Comparison of ENCODE assay signal across 7 cellular contexts in genomic region chr1:246647113-246647512, GRCh38.
DNase-seq lines count a peak whose midpoint lies in the region; ATAC-seq, FAIRE-seq and TF ChIP-seq lines count a peak whose summit lies in the region.

No MANE protein-coding gene starts in this region.

- TF ChIP-seq CTCF in K562 (IDR thresholded peaks at IDR 0.05 in 2 of 3, conservative IDR thresholded peaks at IDR 0.05 in 1 of 3; ENCODE audit: insufficient read depth in 2 of 3, low read depth in 1 of 3, low read length in 3 of 3): peak; percentile 57 to 65 (median 62)
- peak in 2 of 3 experiments; percentile 30 to 35 for TF ChIP-seq CTCF in testis (IDR thresholded peaks at IDR 0.05)

- intact Hi-C loops in K562 (cut with micrococcal nuclease): loop anchor here (5.0 kb wide), 1 partner anchor 80 kb away; the partner anchor contains the start of genes CNST and TFB2M
- intact Hi-C loops in testis (cut with DNase I; ENCODE audit: low total_unique reads): no loop called here
- intact Hi-C loops in activated T-helper 2 cell treated with anti-CD3 and anti-CD28 coated beads, Interferon-gamma antibody, Interleukin-2, Interleukin-4, amounts not matched to agents 10 μg/mL and 5 μg/mL and 100 μg/mL, durations not matched to agents 14 hours and 24 hours and 36 hours (cut with micrococcal nuclease): no loop called here

- no peaks in the 10 kb centered on the region for H3K27me3 Mint-ChIP-seq in activated T-helper 2 cell treated with anti-CD3 and anti-CD28 coated beads, Interferon-gamma antibody, Interleukin-2, Interleukin-4, amounts not matched to agents 10 μg/mL and 5 μg/mL and 100 μg/mL, durations not matched to agents 14 hours and 24 hours and 36 hours (ENCODE audit: low read depth)

- H3K36me3 ChIP-seq in K562 (ENCODE audit: control insufficient read depth, insufficient read depth, low read length) (peaks cover 76% of the 10 kb centered on the region), testis (ENCODE audit: low read depth, missing control alignments) (no peaks in the 10 kb centered on the region)

- no peak overlapping the region for H3K4me3 Mint-ChIP-seq in activated T-helper 2 cell treated with anti-CD3 and anti-CD28 coated beads, Interferon-gamma antibody, Interleukin-2, Interleukin-4, amounts not matched to agents 10 μg/mL and 5 μg/mL and 100 μg/mL, durations not matched to agents 14 hours and 24 hours and 36 hours (ENCODE audit: low read depth)

- no peaks in the 10 kb centered on the region for H3K27me3 ChIP-seq in K562 (ENCODE audit: control insufficient read depth in 2 of 2, insufficient read depth in 2 of 2, low read length in 2 of 2)
- no peaks in the 10 kb centered on the region for H3K27me3 ChIP-seq in testis

- H3K9me3 Mint-ChIP-seq in activated T-helper 2 cell treated with anti-CD3 and anti-CD28 coated beads, Interferon-gamma antibody, Interleukin-2, Interleukin-4, amounts not matched to agents 10 μg/mL and 5 μg/mL and 100 μg/mL, durations not matched to agents 14 hours and 24 hours and 36 hours: peaks cover 5% of the 10 kb centered on the region

- H2AFZ ChIP-seq in K562 (ENCODE audit: low read depth, low read length): no peak overlapping the region

- TF ChIP-seq RAD21 in K562 (CRISPR knock-in tag; conservative IDR thresholded peaks at IDR 0.05 in 1 of 2, IDR thresholded peaks at IDR 0.05 in 1 of 2): peak in 1 of 2 experiments; percentile 39; a peak in 1 of 4 replicates

- TF ChIP-seq EP300 in K562 (IDR thresholded peaks at IDR 0.05; ENCODE audit: low read length): no peak

- peaks cover 2% of the 10 kb centered on the region for H3K4me1 Mint-ChIP-seq in activated T-helper 2 cell treated with anti-CD3 and anti-CD28 coated beads, Interferon-gamma antibody, Interleukin-2, Interleukin-4, amounts not matched to agents 10 μg/mL and 5 μg/mL and 100 μg/mL, durations not matched to agents 14 hours and 24 hours and 36 hours (ENCODE audit: low read depth)

- no peak for FAIRE-seq in K562 (lab: Jason Lieb, UNC)

- peaks cover 45% of the 10 kb centered on the region for H3K36me3 Mint-ChIP-seq in activated T-helper 2 cell treated with anti-CD3 and anti-CD28 coated beads, Interferon-gamma antibody, Interleukin-2, Interleukin-4, amounts not matched to agents 10 μg/mL and 5 μg/mL and 100 μg/mL, durations not matched to agents 14 hours and 24 hours and 36 hours (ENCODE audit: low read depth)

- peak; percentile 95 for ATAC-seq in K562

- H3K79me2 ChIP-seq in K562 (ENCODE audit: control insufficient read depth, insufficient read depth, low read length): peaks cover 37% of the 10 kb centered on the region

- H3K27ac ChIP-seq in K562 (ENCODE audit: extremely low read depth, low read depth, low read length): no peak overlapping the region
- no peak overlapping the region for H3K27ac ChIP-seq in testis

- no peaks in the 10 kb centered on the region for H3K9me3 ChIP-seq in K562 (replicated peaks; ENCODE audit: control insufficient read depth, insufficient read depth, low read depth, low read length)
- H3K9me3 ChIP-seq in testis: no peaks in the 10 kb centered on the region

- no peak overlapping the region for H3K27ac Mint-ChIP-seq in activated T-helper 2 cell treated with anti-CD3 and anti-CD28 coated beads, Interferon-gamma antibody, Interleukin-2, Interleukin-4, amounts not matched to agents 10 μg/mL and 5 μg/mL and 100 μg/mL, durations not matched to agents 14 hours and 24 hours and 36 hours

- CTCF ChIA-PET in K562 (lab: Yijun Ruan, JAX; ENCODE audit: low intra/inter-chr PET ratio): no interaction called here

- no peak for TF ChIP-seq POLR2A in K562 (conservative IDR thresholded peaks at IDR 0.05)
- TF ChIP-seq POLR2A in testis (IDR thresholded peaks at IDR 0.05): no peak

- peak overlapping the region in 1 of 2 experiments; percentile 23; a peak in 1 of 4 replicates for H3K9ac ChIP-seq in K562 (ENCODE audit: insufficient read depth in 1 of 2, low read depth in 2 of 2, low read length in 2 of 2)

- WGBS in K562 (ENCODE audit: insufficient coverage, low coverage, missing lambda C conversion rate): 75% methylated on average over 10 of the region's 10 CpGs
- 45 to 53% methylated on average over 9 to 10 of the region's 10 CpGs for WGBS in testis, 2 donors

- no peaks in the 10 kb centered on the region for H4K20me1 ChIP-seq in K562 (replicated peaks; ENCODE audit: control insufficient read depth, insufficient read depth, low read length)

- H3K4me2 ChIP-seq in K562 (ENCODE audit: insufficient read depth, low read length): no peak overlapping the region

- H3K9me1 ChIP-seq in K562 (ENCODE audit: control insufficient read depth, insufficient read depth, low read length): no peaks in the 10 kb centered on the region

- no peaks in the 10 kb centered on the region; a peak in 1 of 5 replicates for H3K4me1 ChIP-seq in K562 (replicated peaks in 1 of 2; ENCODE audit: control insufficient read depth in 2 of 2, insufficient read depth in 2 of 2, low read length in 2 of 2)
- H3K4me1 ChIP-seq in testis: no peaks in the 10 kb centered on the region

- DNase-seq in LHCN-M2 (ENCODE audit: low read depth): peak; percentile 80
- DNase-seq in K562 (ENCODE audit: extremely low read depth in 1 of 4, low spot score in 3 of 4): peak; percentile 33 to 55 (median 48)
- peak; percentile 71 for DNase-seq in iris pigment epithelial cell (ENCODE audit: low read depth)
- peak; percentile 51 for DNase-seq in testis
- DNase-seq in activated T-helper 2 cell treated with anti-CD3 and anti-CD28 coated beads, Interferon-gamma antibody, Interleukin-2, Interleukin-4, amounts not matched to agents 10 μg/mL and 5 μg/mL and 100 μg/mL, durations not matched to agents 14 hours and 24 hours and 36 hours (ENCODE audit: low spot score): no peak
- no peak for DNase-seq in AML-193 (lab: John Stamatoyannopoulos, UW)
- no peak for DNase-seq in central memory CD4-positive, alpha-beta T cell

- BruUV-seq in K562 (replicated peaks; lab: Mats Ljungman, UMichigan): no TSS peak

- H3K4me3 ChIP-seq in K562 (no peak overlapping the region), testis (no peak overlapping the region)

- in situ Hi-C loops in K562 (cut with MboI): no loop called here

- POLR2A ChIA-PET in K562 (lab: Yijun Ruan, JAX): interaction anchor here (0.6 to 1.0 kb wide), 3 partner anchors 12 to 1994 kb away, joined by 3 to 5 read pairs (median 3); no protein-coding TSS in a partner anchor

TF ChIP-seq in K562, 482 proteins besides CTCF, POLR2A, EP300 and RAD21 (continues in another document):
- TF ChIP-seq SMARCA4 (IDR thresholded peaks at IDR 0.05): 0 out of 2 replicates have a peak, but pooled peaks have one; percentile 21
- TF ChIP-seq TEAD1 (CRISPR knock-in tag; IDR thresholded peaks at IDR 0.05): no peak
- TF ChIP-seq KLF16 (IDR thresholded peaks at IDR 0.05): no peak
- TF ChIP-seq, protein P1, sequence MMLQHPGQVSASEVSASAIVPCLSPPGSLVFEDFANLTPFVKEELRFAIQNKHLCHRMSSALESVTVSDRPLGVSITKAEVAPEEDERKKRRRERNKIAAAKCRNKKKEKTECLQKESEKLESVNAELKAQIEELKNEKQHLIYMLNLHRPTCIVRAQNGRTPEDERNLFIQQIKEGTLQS (IDR thresholded peaks at IDR 0.05): 0 out of 2 replicates have a peak, but pooled peaks have one; percentile 10
- TF ChIP-seq, protein P1 (CRISPR knock-in tag; conservative IDR thresholded peaks at IDR 0.05): no peak
- TF ChIP-seq CC2D1A (IDR thresholded peaks at IDR 0.05): 0 out of 2 replicates have a peak, but pooled peaks have one; percentile 27
- TF ChIP-seq, protein P2, sequence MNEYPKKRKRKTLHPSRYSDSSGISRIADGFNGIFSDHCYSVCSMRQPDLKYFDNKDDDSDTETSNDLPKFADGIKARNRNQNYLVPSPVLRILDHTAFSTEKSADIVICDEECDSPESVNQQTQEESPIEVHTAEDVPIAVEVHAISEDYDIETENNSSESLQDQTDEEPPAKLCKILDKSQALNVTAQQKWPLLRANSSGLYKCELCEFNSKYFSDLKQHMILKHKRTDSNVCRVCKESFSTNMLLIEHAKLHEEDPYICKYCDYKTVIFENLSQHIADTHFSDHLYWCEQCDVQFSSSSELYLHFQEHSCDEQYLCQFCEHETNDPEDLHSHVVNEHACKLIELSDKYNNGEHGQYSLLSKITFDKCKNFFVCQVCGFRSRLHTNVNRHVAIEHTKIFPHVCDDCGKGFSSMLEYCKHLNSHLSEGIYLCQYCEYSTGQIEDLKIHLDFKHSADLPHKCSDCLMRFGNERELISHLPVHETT (CRISPR knock-in tag; conservative IDR thresholded peaks at IDR 0.05 in 1 of 2, IDR thresholded peaks at IDR 0.05 in 1 of 2): no peak
- no peak for TF ChIP-seq KAT2B (IDR thresholded peaks at IDR 0.05; ENCODE audit: low read depth, low read length)
- 0 out of 2 replicates have a peak, but pooled peaks have one; percentile 13 for TF ChIP-seq CREM (IDR thresholded peaks at IDR 0.05; ENCODE audit: low read depth)
- no peak for TF ChIP-seq PHB (CRISPR knock-in tag; IDR thresholded peaks at IDR 0.05)
- TF ChIP-seq TBP (optimal IDR thresholded peaks at IDR 0.05; ENCODE audit: low read depth, low read length): no peak
- TF ChIP-seq, protein P3, sequence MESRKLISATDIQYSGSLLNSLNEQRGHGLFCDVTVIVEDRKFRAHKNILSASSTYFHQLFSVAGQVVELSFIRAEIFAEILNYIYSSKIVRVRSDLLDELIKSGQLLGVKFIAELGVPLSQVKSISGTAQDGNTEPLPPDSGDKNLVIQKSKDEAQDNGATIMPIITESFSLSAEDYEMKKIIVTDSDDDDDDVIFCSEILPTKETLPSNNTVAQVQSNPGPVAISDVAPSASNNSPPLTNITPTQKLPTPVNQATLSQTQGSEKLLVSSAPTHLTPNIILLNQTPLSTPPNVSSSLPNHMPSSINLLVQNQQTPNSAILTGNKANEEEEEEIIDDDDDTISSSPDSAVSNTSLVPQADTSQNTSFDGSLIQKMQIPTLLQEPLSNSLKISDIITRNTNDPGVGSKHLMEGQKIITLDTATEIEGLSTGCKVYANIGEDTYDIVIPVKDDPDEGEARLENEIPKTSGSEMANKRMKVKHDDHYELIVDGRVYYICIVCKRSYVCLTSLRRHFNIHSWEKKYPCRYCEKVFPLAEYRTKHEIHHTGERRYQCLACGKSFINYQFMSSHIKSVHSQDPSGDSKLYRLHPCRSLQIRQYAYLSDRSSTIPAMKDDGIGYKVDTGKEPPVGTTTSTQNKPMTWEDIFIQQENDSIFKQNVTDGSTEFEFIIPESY (CRISPR knock-in tag; IDR thresholded peaks at IDR 0.05): peak; percentile 100

Comparison
In these comparisons a context has a peak if more than half of its experiments do, and no peak if none do; other contexts are left out.
1. DNase-seq: peak in LHCN-M2 (single experiment), K562 (4 of 4), iris pigment epithelial cell (single experiment) and testis (single experiment); none in activated T-helper 2 cell treated with anti-CD3 and anti-CD28 coated beads, Interferon-gamma antibody, Interleukin-2, Interleukin-4, amounts not matched to agents 10 μg/mL and 5 μg/mL and 100 μg/mL, durations not matched to agents 14 hours and 24 hours and 36 hours (single experiment), AML-193 (0 of 2) and central memory CD4-positive, alpha-beta T cell (single experiment).